1 cellular context compared by ENCODE assay signal in the genomic region with DNA sequence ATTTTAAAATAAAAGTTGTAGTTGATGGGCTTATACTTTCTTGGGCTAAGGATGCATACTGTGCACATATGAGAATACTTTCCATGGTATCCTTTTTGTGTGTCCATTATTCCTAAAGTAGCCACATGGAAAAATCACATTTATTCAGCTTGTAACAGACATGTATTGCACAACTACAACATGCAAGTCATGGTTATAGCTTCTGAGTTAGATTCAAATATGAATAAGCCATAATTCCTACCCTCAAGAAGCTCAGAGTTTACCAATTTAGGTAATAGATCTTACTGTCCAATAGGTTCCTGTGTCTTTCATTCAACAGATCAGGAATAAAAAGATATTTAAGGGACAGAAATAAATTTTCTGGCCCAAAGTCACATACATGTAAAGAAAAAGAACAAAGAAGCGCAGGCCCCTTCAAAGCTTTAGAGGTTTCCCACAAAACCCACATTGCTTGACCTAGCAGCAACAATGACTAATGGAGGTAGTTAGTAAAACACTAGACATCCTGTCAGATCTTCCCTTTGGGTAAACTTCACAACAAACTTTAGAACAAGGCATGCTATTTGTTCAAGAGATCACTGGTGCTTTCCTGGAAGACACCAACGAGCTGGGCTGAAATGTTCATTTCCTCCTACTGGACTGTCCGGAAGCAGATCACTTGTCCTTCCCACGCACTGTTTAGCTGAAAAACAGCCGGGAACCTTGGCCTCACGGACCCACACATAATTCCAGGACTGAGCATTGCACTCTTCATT.
A peak's percentile ranks its signal among the peaks of the same experiment; 100 is the strongest.
TF ChIP-seq lines count a peak whose summit lies in the region.

No MANE protein-coding gene starts in this region.

TF ChIP-seq in HepG2, 621 proteins besides CTCF, POLR2A, EP300 and RAD21 (continued from another document):
- TF ChIP-seq, protein P1, sequence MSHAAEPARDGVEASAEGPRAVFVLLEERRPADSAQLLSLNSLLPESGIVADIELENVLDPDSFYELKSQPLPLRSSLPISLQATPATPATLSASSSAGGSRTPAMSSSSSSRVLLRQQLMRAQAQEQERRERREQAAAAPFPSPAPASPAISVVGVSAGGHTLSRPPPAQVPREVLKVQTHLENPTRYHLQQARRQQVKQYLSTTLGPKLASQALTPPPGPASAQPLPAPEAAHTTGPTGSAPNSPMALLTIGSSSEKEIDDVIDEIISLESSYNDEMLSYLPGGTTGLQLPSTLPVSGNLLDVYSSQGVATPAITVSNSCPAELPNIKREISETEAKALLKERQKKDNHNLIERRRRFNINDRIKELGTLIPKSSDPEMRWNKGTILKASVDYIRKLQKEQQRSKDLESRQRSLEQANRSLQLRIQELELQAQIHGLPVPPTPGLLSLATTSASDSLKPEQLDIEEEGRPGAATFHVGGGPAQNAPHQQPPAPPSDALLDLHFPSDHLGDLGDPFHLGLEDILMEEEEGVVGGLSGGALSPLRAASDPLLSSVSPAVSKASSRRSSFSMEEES (CRISPR knock-in tag; IDR thresholded peaks at IDR 0.05): peak; percentile 61
- TF ChIP-seq ZNF234 (CRISPR knock-in tag; conservative IDR thresholded peaks at IDR 0.05) (no peak), FOXP1 (IDR thresholded peaks at IDR 0.05) (no peak), FOXP1 (CRISPR knock-in tag; IDR thresholded peaks at IDR 0.05) (peak; percentile 90), ELF3 (CRISPR knock-in tag; IDR thresholded peaks at IDR 0.05) (peak; percentile 99), SAP130 (CRISPR knock-in tag; IDR thresholded peaks at IDR 0.05; ENCODE audit: low read depth) (peak; percentile 79), HDAC6 (IDR thresholded peaks at IDR 0.05; ENCODE audit: low read depth, low read length) (no peak), ZNF644 (CRISPR knock-in tag; IDR thresholded peaks at IDR 0.05; ENCODE audit: low read depth) (peak; percentile 79), NFYC (CRISPR knock-in tag; IDR thresholded peaks at IDR 0.05) (peak; percentile 43; the same call in 1 of the 2 replicates), MIER3 (CRISPR knock-in tag; IDR thresholded peaks at IDR 0.05; ENCODE audit: borderline replicate concordance) (peak; percentile 81; the same call in 1 of the 2 replicates), ZNF775 (CRISPR knock-in tag; IDR thresholded peaks at IDR 0.05; ENCODE audit: borderline replicate concordance) (no peak), ZNF331 (CRISPR knock-in tag; IDR thresholded peaks at IDR 0.05) (peak; percentile 69; the same call in 1 of the 2 replicates), ZNF44 (CRISPR knock-in tag; IDR thresholded peaks at IDR 0.05) (no peak), ZNF766 (CRISPR knock-in tag; IDR thresholded peaks at IDR 0.05; ENCODE audit: borderline replicate concordance) (no peak), NR2C2 (CRISPR knock-in tag; IDR thresholded peaks at IDR 0.05; ENCODE audit: borderline replicate concordance) (peak; percentile 29; the same call in 1 of the 2 replicates), TCF7 (IDR thresholded peaks at IDR 0.05; ENCODE audit: low read depth) (peak; percentile 96), ZNF772 (CRISPR knock-in tag; IDR thresholded peaks at IDR 0.05) (no peak), RFX3 (CRISPR knock-in tag; IDR thresholded peaks at IDR 0.05) (no peak), ZNF451 (CRISPR knock-in tag; IDR thresholded peaks at IDR 0.05) (no peak), ZMYM4 (CRISPR knock-in tag; IDR thresholded peaks at IDR 0.05) (0 out of 2 replicates have a peak, but pooled peaks have one; percentile 47), TSC22D2 (CRISPR knock-in tag; IDR thresholded peaks at IDR 0.05; ENCODE audit: borderline replicate concordance) (peak; percentile 44; the same call in 1 of the 2 replicates), POLR2G (IDR thresholded peaks at IDR 0.05; ENCODE audit: low read depth, low read length) (peak; percentile 74), NFIC (IDR thresholded peaks at IDR 0.05; ENCODE audit: low read length) (peak; percentile 93; the same call in 1 of the 2 replicates), ZFP41 (CRISPR knock-in tag; IDR thresholded peaks at IDR 0.05; ENCODE audit: borderline replicate concordance) (no peak)
- TF ChIP-seq, protein P2, sequence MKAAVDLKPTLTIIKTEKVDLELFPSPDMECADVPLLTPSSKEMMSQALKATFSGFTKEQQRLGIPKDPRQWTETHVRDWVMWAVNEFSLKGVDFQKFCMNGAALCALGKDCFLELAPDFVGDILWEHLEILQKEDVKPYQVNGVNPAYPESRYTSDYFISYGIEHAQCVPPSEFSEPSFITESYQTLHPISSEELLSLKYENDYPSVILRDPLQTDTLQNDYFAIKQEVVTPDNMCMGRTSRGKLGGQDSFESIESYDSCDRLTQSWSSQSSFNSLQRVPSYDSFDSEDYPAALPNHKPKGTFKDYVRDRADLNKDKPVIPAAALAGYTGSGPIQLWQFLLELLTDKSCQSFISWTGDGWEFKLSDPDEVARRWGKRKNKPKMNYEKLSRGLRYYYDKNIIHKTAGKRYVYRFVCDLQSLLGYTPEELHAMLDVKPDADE (CRISPR knock-in tag; IDR thresholded peaks at IDR 0.05): no peak
- TF ChIP-seq, protein P3, sequence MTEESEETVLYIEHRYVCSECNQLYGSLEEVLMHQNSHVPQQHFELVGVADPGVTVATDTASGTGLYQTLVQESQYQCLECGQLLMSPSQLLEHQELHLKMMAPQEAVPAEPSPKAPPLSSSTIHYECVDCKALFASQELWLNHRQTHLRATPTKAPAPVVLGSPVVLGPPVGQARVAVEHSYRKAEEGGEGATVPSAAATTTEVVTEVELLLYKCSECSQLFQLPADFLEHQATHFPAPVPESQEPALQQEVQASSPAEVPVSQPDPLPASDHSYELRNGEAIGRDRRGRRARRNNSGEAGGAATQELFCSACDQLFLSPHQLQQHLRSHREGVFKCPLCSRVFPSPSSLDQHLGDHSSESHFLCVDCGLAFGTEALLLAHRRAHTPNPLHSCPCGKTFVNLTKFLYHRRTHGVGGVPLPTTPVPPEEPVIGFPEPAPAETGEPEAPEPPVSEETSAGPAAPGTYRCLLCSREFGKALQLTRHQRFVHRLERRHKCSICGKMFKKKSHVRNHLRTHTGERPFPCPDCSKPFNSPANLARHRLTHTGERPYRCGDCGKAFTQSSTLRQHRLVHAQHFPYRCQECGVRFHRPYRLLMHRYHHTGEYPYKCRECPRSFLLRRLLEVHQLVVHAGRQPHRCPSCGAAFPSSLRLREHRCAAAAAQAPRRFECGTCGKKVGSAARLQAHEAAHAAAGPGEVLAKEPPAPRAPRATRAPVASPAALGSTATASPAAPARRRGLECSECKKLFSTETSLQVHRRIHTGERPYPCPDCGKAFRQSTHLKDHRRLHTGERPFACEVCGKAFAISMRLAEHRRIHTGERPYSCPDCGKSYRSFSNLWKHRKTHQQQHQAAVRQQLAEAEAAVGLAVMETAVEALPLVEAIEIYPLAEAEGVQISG (CRISPR knock-in tag; IDR thresholded peaks at IDR 0.05): peak; percentile 31; the same call in 1 of the 2 replicates
- TF ChIP-seq, protein P4, sequence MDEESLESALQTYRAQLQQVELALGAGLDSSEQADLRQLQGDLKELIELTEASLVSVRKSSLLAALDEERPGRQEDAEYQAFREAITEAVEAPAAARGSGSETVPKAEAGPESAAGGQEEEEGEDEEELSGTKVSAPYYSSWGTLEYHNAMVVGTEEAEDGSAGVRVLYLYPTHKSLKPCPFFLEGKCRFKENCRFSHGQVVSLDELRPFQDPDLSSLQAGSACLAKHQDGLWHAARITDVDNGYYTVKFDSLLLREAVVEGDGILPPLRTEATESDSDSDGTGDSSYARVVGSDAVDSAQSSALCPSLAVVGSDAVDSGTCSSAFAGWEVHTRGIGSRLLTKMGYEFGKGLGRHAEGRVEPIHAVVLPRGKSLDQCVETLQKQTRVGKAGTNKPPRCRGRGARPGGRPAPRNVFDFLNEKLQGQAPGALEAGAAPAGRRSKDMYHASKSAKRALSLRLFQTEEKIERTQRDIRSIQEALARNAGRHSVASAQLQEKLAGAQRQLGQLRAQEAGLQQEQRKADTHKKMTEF (CRISPR knock-in tag; IDR thresholded peaks at IDR 0.05): peak; percentile 79
- TF ChIP-seq, protein P5, sequence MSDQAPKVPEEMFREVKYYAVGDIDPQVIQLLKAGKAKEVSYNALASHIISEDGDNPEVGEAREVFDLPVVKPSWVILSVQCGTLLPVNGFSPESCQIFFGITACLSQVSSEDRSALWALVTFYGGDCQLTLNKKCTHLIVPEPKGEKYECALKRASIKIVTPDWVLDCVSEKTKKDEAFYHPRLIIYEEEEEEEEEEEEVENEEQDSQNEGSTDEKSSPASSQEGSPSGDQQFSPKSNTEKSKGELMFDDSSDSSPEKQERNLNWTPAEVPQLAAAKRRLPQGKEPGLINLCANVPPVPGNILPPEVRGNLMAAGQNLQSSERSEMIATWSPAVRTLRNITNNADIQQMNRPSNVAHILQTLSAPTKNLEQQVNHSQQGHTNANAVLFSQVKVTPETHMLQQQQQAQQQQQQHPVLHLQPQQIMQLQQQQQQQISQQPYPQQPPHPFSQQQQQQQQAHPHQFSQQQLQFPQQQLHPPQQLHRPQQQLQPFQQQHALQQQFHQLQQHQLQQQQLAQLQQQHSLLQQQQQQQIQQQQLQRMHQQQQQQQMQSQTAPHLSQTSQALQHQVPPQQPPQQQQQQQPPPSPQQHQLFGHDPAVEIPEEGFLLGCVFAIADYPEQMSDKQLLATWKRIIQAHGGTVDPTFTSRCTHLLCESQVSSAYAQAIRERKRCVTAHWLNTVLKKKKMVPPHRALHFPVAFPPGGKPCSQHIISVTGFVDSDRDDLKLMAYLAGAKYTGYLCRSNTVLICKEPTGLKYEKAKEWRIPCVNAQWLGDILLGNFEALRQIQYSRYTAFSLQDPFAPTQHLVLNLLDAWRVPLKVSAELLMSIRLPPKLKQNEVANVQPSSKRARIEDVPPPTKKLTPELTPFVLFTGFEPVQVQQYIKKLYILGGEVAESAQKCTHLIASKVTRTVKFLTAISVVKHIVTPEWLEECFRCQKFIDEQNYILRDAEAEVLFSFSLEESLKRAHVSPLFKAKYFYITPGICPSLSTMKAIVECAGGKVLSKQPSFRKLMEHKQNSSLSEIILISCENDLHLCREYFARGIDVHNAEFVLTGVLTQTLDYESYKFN (CRISPR knock-in tag; conservative IDR thresholded peaks at IDR 0.05): peak; percentile 88
- TF ChIP-seq, protein P6, sequence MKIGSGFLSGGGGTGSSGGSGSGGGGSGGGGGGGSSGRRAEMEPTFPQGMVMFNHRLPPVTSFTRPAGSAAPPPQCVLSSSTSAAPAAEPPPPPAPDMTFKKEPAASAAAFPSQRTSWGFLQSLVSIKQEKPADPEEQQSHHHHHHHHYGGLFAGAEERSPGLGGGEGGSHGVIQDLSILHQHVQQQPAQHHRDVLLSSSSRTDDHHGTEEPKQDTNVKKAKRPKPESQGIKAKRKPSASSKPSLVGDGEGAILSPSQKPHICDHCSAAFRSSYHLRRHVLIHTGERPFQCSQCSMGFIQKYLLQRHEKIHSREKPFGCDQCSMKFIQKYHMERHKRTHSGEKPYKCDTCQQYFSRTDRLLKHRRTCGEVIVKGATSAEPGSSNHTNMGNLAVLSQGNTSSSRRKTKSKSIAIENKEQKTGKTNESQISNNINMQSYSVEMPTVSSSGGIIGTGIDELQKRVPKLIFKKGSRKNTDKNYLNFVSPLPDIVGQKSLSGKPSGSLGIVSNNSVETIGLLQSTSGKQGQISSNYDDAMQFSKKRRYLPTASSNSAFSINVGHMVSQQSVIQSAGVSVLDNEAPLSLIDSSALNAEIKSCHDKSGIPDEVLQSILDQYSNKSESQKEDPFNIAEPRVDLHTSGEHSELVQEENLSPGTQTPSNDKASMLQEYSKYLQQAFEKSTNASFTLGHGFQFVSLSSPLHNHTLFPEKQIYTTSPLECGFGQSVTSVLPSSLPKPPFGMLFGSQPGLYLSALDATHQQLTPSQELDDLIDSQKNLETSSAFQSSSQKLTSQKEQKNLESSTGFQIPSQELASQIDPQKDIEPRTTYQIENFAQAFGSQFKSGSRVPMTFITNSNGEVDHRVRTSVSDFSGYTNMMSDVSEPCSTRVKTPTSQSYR (CRISPR knock-in tag; IDR thresholded peaks at IDR 0.05; ENCODE audit: borderline replicate concordance): peak; percentile 55; the same call in 1 of the 2 replicates
TF ChIP-seq in HepG2: peak in this region for 120.
